In genomic region chr11:119169272-119169719, GRCh38 we compare ENCODE assay signal across 8 cellular contexts. TPM values are rescaled to one million over a fixed set of nuclear protein-coding genes. Genes with fewer than 3 reads are reported as not detected.
DNase-seq lines count a peak whose midpoint lies in the region; ATAC-seq and TF ChIP-seq lines count a peak whose summit lies in the region.

No MANE protein-coding gene starts in this region.

- TF ChIP-seq CTCF in DND-41 (IDR thresholded peaks at IDR 0.05; ENCODE audit: borderline replicate concordance, extremely low read depth, low read length, poor library complexity, severe bottlenecking) (no peak), body of pancreas (IDR thresholded peaks at IDR 0.05) (no peak), smooth muscle cell (IDR thresholded peaks at IDR 0.05; ENCODE audit: borderline replicate concordance, insufficient read depth, poor library complexity, severe bottlenecking) (no peak)

- peak overlapping the region; percentile 84 for H3K9ac ChIP-seq in DND-41 (ENCODE audit: low read depth, low read length)
- peak overlapping the region; percentile 86 for H3K9ac ChIP-seq in iPS-20b (ENCODE audit: low read depth, low read length)
- H3K9ac ChIP-seq in smooth muscle cell (ENCODE audit: low read depth), result peak overlapping the region; percentile 74

- H3K9me3 ChIP-seq in DND-41 (ENCODE audit: insufficient read depth, low read length, severe bottlenecking) (no peaks in the 10 kb centered on the region), body of pancreas (no peaks in the 10 kb centered on the region), iPS-20b (ENCODE audit: insufficient read depth, low read depth, low read length) (no peaks in the 10 kb centered on the region), smooth muscle cell (replicated peaks; ENCODE audit: low read depth) (no peaks in the 10 kb centered on the region)

- no peaks in the 10 kb centered on the region for H4K20me1 ChIP-seq in DND-41 (ENCODE audit: insufficient read depth, low read length)
- H4K20me1 ChIP-seq in smooth muscle cell (ENCODE audit: low read depth), result no peaks in the 10 kb centered on the region

- WGBS in body of pancreas, 2 donors, result 11 to 43% methylated on average over 2 to 15 of the region's 15 CpGs
- 15% methylated on average over 15 of the region's 15 CpGs for WGBS in smooth muscle cell (ENCODE audit: low lambda C conversion rate)

- H3F3A ChIP-seq in smooth muscle cell (ENCODE audit: low read depth), result no peaks in the 10 kb centered on the region

- H3K36me3 ChIP-seq in DND-41 (ENCODE audit: insufficient read depth, low read length), result no peaks in the 10 kb centered on the region
- H3K36me3 ChIP-seq in body of pancreas (replicated peaks in 1 of 2; ENCODE audit: insufficient read depth in 1 of 2, low read depth in 2 of 2), result no peaks in the 10 kb centered on the region
- H3K36me3 ChIP-seq in iPS-20b (ENCODE audit: insufficient read depth, low read depth, low read length), result no peaks in the 10 kb centered on the region
- H3K36me3 ChIP-seq in smooth muscle cell (ENCODE audit: low read depth), result no peaks in the 10 kb centered on the region

- H3K27me3 ChIP-seq in DND-41 (ENCODE audit: insufficient read depth, low read length, poor library complexity), result no peaks in the 10 kb centered on the region
- H3K27me3 ChIP-seq in body of pancreas, result no peaks in the 10 kb centered on the region
- H3K27me3 ChIP-seq in iPS-20b (ENCODE audit: insufficient read depth, low read length), result no peaks in the 10 kb centered on the region
- no peaks in the 10 kb centered on the region for H3K27me3 ChIP-seq in smooth muscle cell (ENCODE audit: low read depth)

- H2AFZ ChIP-seq in DND-41 (ENCODE audit: low read depth, low read length), result peak overlapping the region; percentile 99
- H2AFZ ChIP-seq in smooth muscle cell (ENCODE audit: low read depth), result peak overlapping the region; percentile 72

- peak overlapping the region; percentile 75 to 88 for H3K4me3 ChIP-seq in DND-41 (ENCODE audit: low read depth in 1 of 2, low read length in 2 of 2)
- peak overlapping the region; percentile 68 to 74 for H3K4me3 ChIP-seq in body of pancreas
- H3K4me3 ChIP-seq in iPS-20b (ENCODE audit: low read length), result peak overlapping the region; percentile 91
- peak overlapping the region; percentile 77 for H3K4me3 ChIP-seq in smooth muscle cell

- DNase-seq in DND-41 (peak; percentile 35), NCI-H774 (lab: John Stamatoyannopoulos, UW) (peak; percentile 26), body of pancreas (peak; percentile 49 to 74 (median 68)), smooth muscle cell (lab: John Stamatoyannopoulos, UW; ENCODE audit: unreplicated experiment) (no peak), NCI-H146 treated with DMSO at 0.1 percent for 48 hours (lab: John Stamatoyannopoulos, UW; ENCODE audit: unreplicated experiment) (no peak), SK-N-DZ (ENCODE audit: low spot score) (no peak)

- intact Hi-C loops in body of pancreas (cut with DNase I), result no loop called here

- ATAC-seq in DND-41 (ENCODE audit: insufficient read depth, low read depth), result peak; percentile 36
- ATAC-seq in GM21737 (IDR thresholded peaks at IDR 0.05; ENCODE audit: unreplicated experiment), result peak; percentile 24
- ATAC-seq in body of pancreas, result peak; percentile 60

- H3K4me2 ChIP-seq in DND-41 (ENCODE audit: insufficient read depth, low read length), result peak overlapping the region; percentile 93
- H3K4me2 ChIP-seq in smooth muscle cell, result peak overlapping the region; percentile 76

- H3K4me1 ChIP-seq in DND-41 (ENCODE audit: insufficient read depth, low read length) (peaks cover 16% of the 10 kb centered on the region), body of pancreas (peaks cover 21% of the 10 kb centered on the region), iPS-20b (ENCODE audit: insufficient read depth, low read length) (peaks cover 8% of the 10 kb centered on the region), smooth muscle cell (ENCODE audit: low read depth) (no peaks in the 10 kb centered on the region)

- H3K79me2 ChIP-seq in DND-41 (ENCODE audit: insufficient read depth, low read length) (no peaks in the 10 kb centered on the region), smooth muscle cell (ENCODE audit: low read depth) (no peaks in the 10 kb centered on the region)

- TF ChIP-seq POLR2A in body of pancreas (IDR thresholded peaks at IDR 0.05), result peak in 1 of 3 donors; percentile 33

- H3K27ac ChIP-seq in DND-41 (ENCODE audit: low read length), result peak overlapping the region; percentile 76
- H3K27ac ChIP-seq in body of pancreas, result peak overlapping the region; percentile 94 to 99 (median 96)
- peak overlapping the region; percentile 64 for H3K27ac ChIP-seq in iPS-20b (ENCODE audit: low read length)
- peak overlapping the region; percentile 15 for H3K27ac ChIP-seq in smooth muscle cell (ENCODE audit: low read depth)

RNA-seq across cellular contexts. Expression of gene NLRX1, which starts 0.8 kb away (rescaled TPM):
- total RNA-seq in body of pancreas, result 10 to 100 TPM in 1 of 2 donors, 1 to 10 TPM in 1; 9.3 to 30.7 TPM
- 10.6 and 13.0 TPM in 2 replicates for total RNA-seq in smooth muscle cell
- polyA plus RNA-seq in smooth muscle cell, result 16.8 and 18.7 TPM in 2 replicates
- not detected in 2 replicates for polyA plus RNA-seq in SK-N-DZ (2014; cell fraction: cytosol; rRNA removed)
- not detected in 2 replicates for polyA plus RNA-seq in SK-N-DZ (2014; cell fraction: nucleus; rRNA removed)

RNA-seq across cellular contexts. Expression of gene NHERF4, which starts 16.0 kb away (rescaled TPM):
- total RNA-seq in body of pancreas, result 1 to 10 TPM in 1 of 2 donors, not detected in 1; 3.6 TPM
- not detected in 2 replicates for total RNA-seq in smooth muscle cell
- 0.34 and 0.39 TPM in 2 replicates for polyA plus RNA-seq in smooth muscle cell
- not detected in 2 replicates for polyA plus RNA-seq in SK-N-DZ (2014; cell fraction: cytosol; rRNA removed)
- not detected in 2 replicates for polyA plus RNA-seq in SK-N-DZ (2014; cell fraction: nucleus; rRNA removed)

RNA-seq across cellular contexts. Expression of gene ABCG4, which starts 20.4 kb away (rescaled TPM):
- under 1 TPM in 1 of 2 donors, not detected in 1; 0.33 TPM for total RNA-seq in body of pancreas
- total RNA-seq in smooth muscle cell, result 0.76 and 0.85 TPM in 2 replicates
- polyA plus RNA-seq in smooth muscle cell, result 2.0 and 2.1 TPM in 2 replicates
- 0.52 and 0.90 TPM in 2 replicates for polyA plus RNA-seq in SK-N-DZ (2014; cell fraction: cytosol; rRNA removed)
- 2.7 and 5.3 TPM in 2 replicates for polyA plus RNA-seq in SK-N-DZ (2014; cell fraction: nucleus; rRNA removed)

RNA-seq across cellular contexts. Expression of gene CBL, which starts 36.8 kb away (rescaled TPM):
- total RNA-seq in body of pancreas (1 to 10 TPM; 3.0 to 6.5 TPM), smooth muscle cell (17.6 and 18.9 TPM in 2 replicates)
- 5.0 and 5.7 TPM in 2 replicates for polyA plus RNA-seq in smooth muscle cell
- polyA plus RNA-seq in SK-N-DZ (2014; cell fraction: cytosol; rRNA removed), result 6.9 and 8.0 TPM in 2 replicates
- polyA plus RNA-seq in SK-N-DZ (2014; cell fraction: nucleus; rRNA removed), result 3.2 and 4.8 TPM in 2 replicates

RNA-seq across cellular contexts. Expression of gene HINFP, which starts 47.9 kb away (rescaled TPM):
- 10 to 100 TPM; 11.9 to 28.3 TPM for total RNA-seq in body of pancreas
- total RNA-seq in smooth muscle cell, result 17.3 and 18.6 TPM in 2 replicates
- polyA plus RNA-seq in smooth muscle cell, result 11.2 and 15.6 TPM in 2 replicates
- 13.8 and 17.9 TPM in 2 replicates for polyA plus RNA-seq in SK-N-DZ (2014; cell fraction: cytosol; rRNA removed)
- polyA plus RNA-seq in SK-N-DZ (2014; cell fraction: nucleus; rRNA removed), result 27.4 and 57.6 TPM in 2 replicates

Comparison
In these comparisons a context has a peak if more than half of its experiments do, and no peak if none do; other contexts are left out.
1. DNase-seq: peak in DND-41 (single experiment), NCI-H774 (single experiment) and body of pancreas (4 of 4); none in smooth muscle cell (single experiment), NCI-H146 treated with DMSO at 0.1 percent for 48 hours (single experiment) and SK-N-DZ (single experiment).
2. H3K27ac ChIP-seq: peak in every context shown above with its lines; median percentile 96 in body of pancreas; 76 in DND-41; 64 in iPS-20b; 15 in smooth muscle cell.
3. Peak in every context shown above with its lines, with median percentiles within 50 percentile points of each other: ATAC-seq, H3K4me3 ChIP-seq and H3K9ac ChIP-seq.